Comparison of ENCODE assay signal across 1 cellular context in the genomic region with DNA sequence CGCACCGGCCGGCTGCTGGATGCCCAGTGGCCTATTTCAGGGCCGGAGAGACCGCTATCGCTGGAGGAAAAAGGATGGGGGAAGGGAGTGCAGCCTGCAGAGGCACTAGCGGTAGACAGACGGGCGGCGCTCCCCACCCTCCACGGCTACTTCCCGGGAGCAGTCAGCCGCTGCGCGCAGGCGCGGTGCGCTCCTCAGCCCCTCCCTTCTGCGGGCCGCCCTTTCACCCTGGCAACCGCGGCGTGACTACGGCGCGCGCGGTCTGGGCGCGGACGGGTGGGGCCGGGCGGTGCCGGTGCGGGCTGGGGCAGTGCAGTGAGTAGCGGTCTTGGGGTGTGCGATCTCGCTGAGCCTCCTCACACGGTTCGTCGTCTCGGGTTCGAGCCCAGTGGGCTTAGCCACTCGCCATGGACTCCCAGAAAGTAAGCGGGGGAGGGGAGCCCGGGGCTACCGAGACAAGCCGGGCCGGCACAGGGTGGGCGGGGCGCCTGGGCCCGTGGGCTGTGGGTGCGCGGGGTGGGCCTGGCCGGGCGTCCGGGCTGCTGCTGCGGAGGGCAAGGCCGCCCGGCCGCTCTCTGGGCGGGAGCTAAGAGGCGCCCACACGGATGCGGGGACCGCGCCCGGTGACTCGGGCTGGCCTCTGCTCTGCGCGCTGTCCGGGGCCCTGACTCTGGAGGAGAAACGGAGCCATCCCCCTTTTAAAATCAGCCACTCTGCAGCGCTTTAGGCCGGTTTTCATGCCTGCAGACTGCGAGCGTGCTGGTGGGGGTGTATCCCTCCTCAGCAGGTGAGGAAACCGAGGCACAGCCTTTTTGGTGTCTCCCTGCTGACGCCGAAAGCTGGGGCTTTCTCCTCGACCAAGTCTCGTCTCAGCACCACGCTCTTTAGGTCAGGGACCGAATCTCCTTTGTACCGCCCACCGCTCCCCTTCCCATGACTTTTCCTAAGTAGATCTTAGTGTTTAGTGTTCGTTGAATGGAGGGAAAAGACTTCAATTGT.
TF ChIP-seq lines count a peak whose summit lies in the region.

A gene (plus strand): TSS at position 221 of the 999 bp plus-strand sequence. CDS start 187 bp downstream, at position 408.

TF ChIP-seq in HepG2, 621 proteins besides CTCF, POLR2A, EP300 and RAD21 (continued from another document and continues in another):
- TF ChIP-seq, protein P1, sequence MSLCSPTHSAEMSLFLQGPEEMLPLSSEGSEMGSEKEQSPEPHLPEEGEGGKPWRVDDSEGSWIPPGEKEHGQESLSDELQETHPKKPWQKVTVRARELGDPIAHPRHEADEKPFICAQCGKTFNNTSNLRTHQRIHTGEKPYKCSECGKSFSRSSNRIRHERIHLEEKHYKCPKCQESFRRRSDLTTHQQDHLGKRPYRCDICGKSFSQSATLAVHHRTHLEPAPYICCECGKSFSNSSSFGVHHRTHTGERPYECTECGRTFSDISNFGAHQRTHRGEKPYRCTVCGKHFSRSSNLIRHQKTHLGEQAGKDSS (CRISPR knock-in tag; IDR thresholded peaks at IDR 0.05; ENCODE audit: borderline replicate concordance, low read depth), result peak; percentile 79; the same call in 1 of the 2 replicates
- no peak for TF ChIP-seq ZNF124 (CRISPR knock-in tag; IDR thresholded peaks at IDR 0.05)
- TF ChIP-seq BCL6 (CRISPR knock-in tag; IDR thresholded peaks at IDR 0.05), result peak; percentile 15; the same call in 1 of the 2 replicates
- TF ChIP-seq ISL2 (CRISPR knock-in tag; IDR thresholded peaks at IDR 0.05), result peak; percentile 53; the same call in 1 of the 2 replicates
- TF ChIP-seq ELF1 (CRISPR knock-in tag; IDR thresholded peaks at IDR 0.05), result peak; percentile 56
- peak; percentile 83; the same call in 1 of the 2 replicates for TF ChIP-seq ZFP90 (CRISPR knock-in tag; IDR thresholded peaks at IDR 0.05; ENCODE audit: borderline replicate concordance)
- peak; percentile 50 for TF ChIP-seq RXRA (CRISPR knock-in tag; IDR thresholded peaks at IDR 0.05)
- TF ChIP-seq ZNF253 (CRISPR knock-in tag; IDR thresholded peaks at IDR 0.05; ENCODE audit: borderline replicate concordance), result no peak
- no peak for TF ChIP-seq SIX1 (CRISPR knock-in tag; IDR thresholded peaks at IDR 0.05; ENCODE audit: borderline replicate concordance)
- TF ChIP-seq TMF1 (CRISPR knock-in tag; IDR thresholded peaks at IDR 0.05; ENCODE audit: low read depth), result peak; percentile 74; the same call in 1 of the 2 replicates
- peak; percentile 90; the same call in 1 of the 2 replicates for TF ChIP-seq MTF2 (CRISPR knock-in tag; IDR thresholded peaks at IDR 0.05; ENCODE audit: borderline replicate concordance)
- TF ChIP-seq HMG20B (CRISPR knock-in tag; conservative IDR thresholded peaks at IDR 0.05), result 0 out of 2 replicates have a peak, but pooled peaks have one; percentile 57
- TF ChIP-seq, protein P2, sequence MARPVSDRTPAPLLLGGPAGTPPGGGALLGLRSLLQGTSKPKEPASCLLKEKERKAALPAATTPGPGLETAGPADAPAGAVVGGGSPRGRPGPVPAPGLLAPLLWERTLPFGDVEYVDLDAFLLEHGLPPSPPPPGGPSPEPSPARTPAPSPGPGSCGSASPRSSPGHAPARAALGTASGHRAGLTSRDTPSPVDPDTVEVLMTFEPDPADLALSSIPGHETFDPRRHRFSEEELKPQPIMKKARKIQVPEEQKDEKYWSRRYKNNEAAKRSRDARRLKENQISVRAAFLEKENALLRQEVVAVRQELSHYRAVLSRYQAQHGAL (CRISPR knock-in tag; IDR thresholded peaks at IDR 0.05; ENCODE audit: not compliant biosample characterization), result peak; percentile 29
- 0 out of 2 replicates have a peak, but pooled peaks have one; percentile 31 for TF ChIP-seq ZNF383 (CRISPR knock-in tag; IDR thresholded peaks at IDR 0.05; ENCODE audit: borderline replicate concordance)
- no peak for TF ChIP-seq HMG20A (CRISPR knock-in tag; IDR thresholded peaks at IDR 0.05; ENCODE audit: borderline replicate concordance)
- peak; percentile 42; the same call in 1 of the 2 replicates for TF ChIP-seq IRF2 (CRISPR knock-in tag; IDR thresholded peaks at IDR 0.05)
- TF ChIP-seq YY1 (IDR thresholded peaks at IDR 0.05; ENCODE audit: insufficient read depth, insufficient replicate concordance, low read depth, low read length), result peak; percentile 66
- TF ChIP-seq, protein P3, sequence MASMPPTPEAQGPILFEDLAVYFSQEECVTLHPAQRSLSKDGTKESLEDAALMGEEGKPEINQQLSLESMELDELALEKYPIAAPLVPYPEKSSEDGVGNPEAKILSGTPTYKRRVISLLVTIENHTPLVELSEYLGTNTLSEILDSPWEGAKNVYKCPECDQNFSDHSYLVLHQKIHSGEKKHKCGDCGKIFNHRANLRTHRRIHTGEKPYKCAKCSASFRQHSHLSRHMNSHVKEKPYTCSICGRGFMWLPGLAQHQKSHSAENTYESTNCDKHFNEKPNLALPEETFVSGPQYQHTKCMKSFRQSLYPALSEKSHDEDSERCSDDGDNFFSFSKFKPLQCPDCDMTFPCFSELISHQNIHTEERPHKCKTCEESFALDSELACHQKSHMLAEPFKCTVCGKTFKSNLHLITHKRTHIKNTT (CRISPR knock-in tag; IDR thresholded peaks at IDR 0.05), result no peak
- TF ChIP-seq NONO (IDR thresholded peaks at IDR 0.05), result no peak
- TF ChIP-seq NONO (CRISPR knock-in tag; conservative IDR thresholded peaks at IDR 0.05), result 0 out of 2 replicates have a peak, but pooled peaks have one; percentile 47
- TF ChIP-seq HNF4G (IDR thresholded peaks at IDR 0.05; ENCODE audit: borderline replicate concordance, low read depth, low read length), result peak; percentile 43; the same call in 1 of the 2 replicates
- TF ChIP-seq HNF4G (CRISPR knock-in tag; IDR thresholded peaks at IDR 0.05; ENCODE audit: borderline replicate concordance, low read depth), result no peak
- TF ChIP-seq, protein P4, sequence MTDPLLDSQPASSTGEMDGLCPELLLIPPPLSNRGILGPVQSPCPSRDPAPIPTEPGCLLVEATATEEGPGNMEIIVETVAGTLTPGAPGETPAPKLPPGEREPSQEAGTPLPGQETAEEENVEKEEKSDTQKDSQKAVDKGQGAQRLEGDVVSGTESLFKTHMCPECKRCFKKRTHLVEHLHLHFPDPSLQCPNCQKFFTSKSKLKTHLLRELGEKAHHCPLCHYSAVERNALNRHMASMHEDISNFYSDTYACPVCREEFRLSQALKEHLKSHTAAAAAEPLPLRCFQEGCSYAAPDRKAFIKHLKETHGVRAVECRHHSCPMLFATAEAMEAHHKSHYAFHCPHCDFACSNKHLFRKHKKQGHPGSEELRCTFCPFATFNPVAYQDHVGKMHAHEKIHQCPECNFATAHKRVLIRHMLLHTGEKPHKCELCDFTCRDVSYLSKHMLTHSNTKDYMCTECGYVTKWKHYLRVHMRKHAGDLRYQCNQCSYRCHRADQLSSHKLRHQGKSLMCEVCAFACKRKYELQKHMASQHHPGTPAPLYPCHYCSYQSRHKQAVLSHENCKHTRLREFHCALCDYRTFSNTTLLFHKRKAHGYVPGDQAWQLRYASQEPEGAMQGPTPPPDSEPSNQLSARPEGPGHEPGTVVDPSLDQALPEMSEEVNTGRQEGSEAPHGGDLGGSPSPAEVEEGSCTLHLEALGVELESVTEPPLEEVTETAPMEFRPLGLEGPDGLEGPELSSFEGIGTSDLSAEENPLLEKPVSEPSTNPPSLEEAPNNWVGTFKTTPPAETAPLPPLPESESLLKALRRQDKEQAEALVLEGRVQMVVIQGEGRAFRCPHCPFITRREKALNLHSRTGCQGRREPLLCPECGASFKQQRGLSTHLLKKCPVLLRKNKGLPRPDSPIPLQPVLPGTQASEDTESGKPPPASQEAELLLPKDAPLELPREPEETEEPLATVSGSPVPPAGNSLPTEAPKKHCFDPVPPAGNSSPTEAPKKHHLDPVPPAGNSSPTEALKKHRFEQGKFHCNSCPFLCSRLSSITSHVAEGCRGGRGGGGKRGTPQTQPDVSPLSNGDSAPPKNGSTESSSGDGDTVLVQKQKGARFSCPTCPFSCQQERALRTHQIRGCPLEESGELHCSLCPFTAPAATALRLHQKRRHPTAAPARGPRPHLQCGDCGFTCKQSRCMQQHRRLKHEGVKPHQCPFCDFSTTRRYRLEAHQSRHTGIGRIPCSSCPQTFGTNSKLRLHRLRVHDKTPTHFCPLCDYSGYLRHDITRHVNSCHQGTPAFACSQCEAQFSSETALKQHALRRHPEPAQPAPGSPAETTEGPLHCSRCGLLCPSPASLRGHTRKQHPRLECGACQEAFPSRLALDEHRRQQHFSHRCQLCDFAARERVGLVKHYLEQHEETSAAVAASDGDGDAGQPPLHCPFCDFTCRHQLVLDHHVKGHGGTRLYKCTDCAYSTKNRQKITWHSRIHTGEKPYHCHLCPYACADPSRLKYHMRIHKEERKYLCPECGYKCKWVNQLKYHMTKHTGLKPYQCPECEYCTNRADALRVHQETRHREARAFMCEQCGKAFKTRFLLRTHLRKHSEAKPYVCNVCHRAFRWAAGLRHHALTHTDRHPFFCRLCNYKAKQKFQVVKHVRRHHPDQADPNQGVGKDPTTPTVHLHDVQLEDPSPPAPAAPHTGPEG (CRISPR knock-in tag; IDR thresholded peaks at IDR 0.05), result peak; percentile 73
- TF ChIP-seq GATA4 (IDR thresholded peaks at IDR 0.05; ENCODE audit: borderline replicate concordance, low read depth), result no peak
- no peak for TF ChIP-seq ZNF878 (CRISPR knock-in tag; IDR thresholded peaks at IDR 0.05)
- TF ChIP-seq ZNF33B (CRISPR knock-in tag; IDR thresholded peaks at IDR 0.05), result 0 out of 2 replicates have a peak, but pooled peaks have one; percentile 63
- TF ChIP-seq, protein P5, sequence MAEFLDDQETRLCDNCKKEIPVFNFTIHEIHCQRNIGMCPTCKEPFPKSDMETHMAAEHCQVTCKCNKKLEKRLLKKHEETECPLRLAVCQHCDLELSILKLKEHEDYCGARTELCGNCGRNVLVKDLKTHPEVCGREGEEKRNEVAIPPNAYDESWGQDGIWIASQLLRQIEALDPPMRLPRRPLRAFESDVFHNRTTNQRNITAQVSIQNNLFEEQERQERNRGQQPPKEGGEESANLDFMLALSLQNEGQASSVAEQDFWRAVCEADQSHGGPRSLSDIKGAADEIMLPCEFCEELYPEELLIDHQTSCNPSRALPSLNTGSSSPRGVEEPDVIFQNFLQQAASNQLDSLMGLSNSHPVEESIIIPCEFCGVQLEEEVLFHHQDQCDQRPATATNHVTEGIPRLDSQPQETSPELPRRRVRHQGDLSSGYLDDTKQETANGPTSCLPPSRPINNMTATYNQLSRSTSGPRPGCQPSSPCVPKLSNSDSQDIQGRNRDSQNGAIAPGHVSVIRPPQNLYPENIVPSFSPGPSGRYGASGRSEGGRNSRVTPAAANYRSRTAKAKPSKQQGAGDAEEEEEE (CRISPR knock-in tag; IDR thresholded peaks at IDR 0.05; ENCODE audit: borderline replicate concordance), result no peak
- TF ChIP-seq, protein P6, sequence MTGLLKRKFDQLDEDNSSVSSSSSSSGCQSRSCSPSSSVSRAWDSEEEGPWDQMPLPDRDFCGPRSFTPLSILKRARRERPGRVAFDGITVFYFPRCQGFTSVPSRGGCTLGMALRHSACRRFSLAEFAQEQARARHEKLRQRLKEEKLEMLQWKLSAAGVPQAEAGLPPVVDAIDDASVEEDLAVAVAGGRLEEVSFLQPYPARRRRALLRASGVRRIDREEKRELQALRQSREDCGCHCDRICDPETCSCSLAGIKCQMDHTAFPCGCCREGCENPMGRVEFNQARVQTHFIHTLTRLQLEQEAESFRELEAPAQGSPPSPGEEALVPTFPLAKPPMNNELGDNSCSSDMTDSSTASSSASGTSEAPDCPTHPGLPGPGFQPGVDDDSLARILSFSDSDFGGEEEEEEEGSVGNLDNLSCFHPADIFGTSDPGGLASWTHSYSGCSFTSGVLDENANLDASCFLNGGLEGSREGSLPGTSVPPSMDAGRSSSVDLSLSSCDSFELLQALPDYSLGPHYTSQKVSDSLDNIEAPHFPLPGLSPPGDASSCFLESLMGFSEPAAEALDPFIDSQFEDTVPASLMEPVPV (CRISPR knock-in tag; IDR thresholded peaks at IDR 0.05), result 0 out of 2 replicates have a peak, but pooled peaks have one; percentile 47
- TF ChIP-seq TBP (CRISPR knock-in tag; IDR thresholded peaks at IDR 0.05), result peak; percentile 75; the same call in 1 of the 2 replicates
- TF ChIP-seq NFYC (CRISPR knock-in tag; IDR thresholded peaks at IDR 0.05), result no peak
- TF ChIP-seq HOXA7 (CRISPR knock-in tag; IDR thresholded peaks at IDR 0.05), result no peak
- TF ChIP-seq, protein P7, sequence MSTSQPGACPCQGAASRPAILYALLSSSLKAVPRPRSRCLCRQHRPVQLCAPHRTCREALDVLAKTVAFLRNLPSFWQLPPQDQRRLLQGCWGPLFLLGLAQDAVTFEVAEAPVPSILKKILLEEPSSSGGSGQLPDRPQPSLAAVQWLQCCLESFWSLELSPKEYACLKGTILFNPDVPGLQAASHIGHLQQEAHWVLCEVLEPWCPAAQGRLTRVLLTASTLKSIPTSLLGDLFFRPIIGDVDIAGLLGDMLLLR (CRISPR knock-in tag; IDR thresholded peaks at IDR 0.05), result peak; percentile 50; the same call in 1 of the 2 replicates
- 0 out of 2 replicates have a peak, but pooled peaks have one; percentile 36 for TF ChIP-seq RFXANK (CRISPR knock-in tag; IDR thresholded peaks at IDR 0.05)
- no peak for TF ChIP-seq MIER3 (CRISPR knock-in tag; IDR thresholded peaks at IDR 0.05; ENCODE audit: borderline replicate concordance)
- TF ChIP-seq KLF12 (CRISPR knock-in tag; IDR thresholded peaks at IDR 0.05; ENCODE audit: borderline replicate concordance), result peak; percentile 91
- peak; percentile 70; the same call in 1 of the 2 replicates for TF ChIP-seq BRD4 (CRISPR knock-in tag; IDR thresholded peaks at IDR 0.05)
- peak; percentile 79 for TF ChIP-seq YEATS4 (CRISPR knock-in tag; IDR thresholded peaks at IDR 0.05; ENCODE audit: borderline replicate concordance)
- peak; percentile 54; the same call in 1 of the 2 replicates for TF ChIP-seq POLR2G (IDR thresholded peaks at IDR 0.05; ENCODE audit: low read depth, low read length)
- peak; percentile 70 for TF ChIP-seq MXD4 (CRISPR knock-in tag; IDR thresholded peaks at IDR 0.05)
- TF ChIP-seq CBFB (CRISPR knock-in tag; IDR thresholded peaks at IDR 0.05), result peak; percentile 76
- TF ChIP-seq, protein P8, sequence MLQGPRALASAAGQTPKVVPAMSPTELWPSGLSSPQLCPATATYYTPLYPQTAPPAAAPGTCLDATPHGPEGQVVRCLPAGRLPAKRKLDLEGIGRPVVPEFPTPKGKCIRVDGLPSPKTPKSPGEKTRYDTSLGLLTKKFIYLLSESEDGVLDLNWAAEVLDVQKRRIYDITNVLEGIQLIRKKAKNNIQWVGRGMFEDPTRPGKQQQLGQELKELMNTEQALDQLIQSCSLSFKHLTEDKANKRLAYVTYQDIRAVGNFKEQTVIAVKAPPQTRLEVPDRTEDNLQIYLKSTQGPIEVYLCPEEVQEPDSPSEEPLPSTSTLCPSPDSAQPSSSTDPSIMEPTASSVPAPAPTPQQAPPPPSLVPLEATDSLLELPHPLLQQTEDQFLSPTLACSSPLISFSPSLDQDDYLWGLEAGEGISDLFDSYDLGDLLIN (CRISPR knock-in tag; IDR thresholded peaks at IDR 0.05; ENCODE audit: borderline replicate concordance), result peak; percentile 63; the same call in 1 of the 2 replicates
- peak; percentile 23; the same call in 1 of the 2 replicates for TF ChIP-seq ESRRA (CRISPR knock-in tag; IDR thresholded peaks at IDR 0.05; ENCODE audit: low read depth)
- peak; percentile 36; the same call in 1 of the 2 replicates for TF ChIP-seq ZMAT3 (CRISPR knock-in tag; conservative IDR thresholded peaks at IDR 0.05)
- peak; percentile 62; the same call in 1 of the 2 replicates for TF ChIP-seq SRY (CRISPR knock-in tag; IDR thresholded peaks at IDR 0.05)
- TF ChIP-seq MIER2 (CRISPR knock-in tag; IDR thresholded peaks at IDR 0.05), result 0 out of 2 replicates have a peak, but pooled peaks have one; percentile 8
